Comparison of ENCODE assay signal across 1 cellular context in the genomic region with DNA sequence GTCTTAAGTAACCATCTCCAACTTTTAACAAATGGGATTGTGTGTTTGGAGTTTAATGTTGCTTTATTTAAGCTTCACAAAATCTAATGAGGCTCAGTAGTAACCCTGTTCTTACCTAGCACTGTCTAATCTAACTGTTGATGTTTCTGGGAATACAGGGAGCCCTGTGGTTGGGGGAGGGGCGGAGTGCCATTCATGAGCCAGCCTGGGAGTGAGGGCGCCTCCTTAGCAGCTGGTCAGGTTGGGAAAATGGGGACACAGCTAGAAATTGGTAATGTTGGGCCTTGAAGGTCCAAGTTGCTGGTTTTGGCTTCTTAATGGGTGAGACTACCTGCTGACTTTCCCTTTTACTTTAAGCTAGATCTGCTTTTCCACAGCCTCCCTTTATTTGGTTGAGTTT.
TF ChIP-seq lines count a peak whose summit lies in the region.

No MANE protein-coding gene starts in this region.

TF ChIP-seq in IMR-90, 13 proteins besides CTCF, POLR2A, EP300 and RAD21:
- TF ChIP-seq, protein P1, sequence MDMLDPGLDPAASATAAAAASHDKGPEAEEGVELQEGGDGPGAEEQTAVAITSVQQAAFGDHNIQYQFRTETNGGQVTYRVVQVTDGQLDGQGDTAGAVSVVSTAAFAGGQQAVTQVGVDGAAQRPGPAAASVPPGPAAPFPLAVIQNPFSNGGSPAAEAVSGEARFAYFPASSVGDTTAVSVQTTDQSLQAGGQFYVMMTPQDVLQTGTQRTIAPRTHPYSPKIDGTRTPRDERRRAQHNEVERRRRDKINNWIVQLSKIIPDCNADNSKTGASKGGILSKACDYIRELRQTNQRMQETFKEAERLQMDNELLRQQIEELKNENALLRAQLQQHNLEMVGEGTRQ (IDR thresholded peaks at IDR 0.05; ENCODE audit: low read depth, low read length) = no peak
- TF ChIP-seq, protein P2, sequence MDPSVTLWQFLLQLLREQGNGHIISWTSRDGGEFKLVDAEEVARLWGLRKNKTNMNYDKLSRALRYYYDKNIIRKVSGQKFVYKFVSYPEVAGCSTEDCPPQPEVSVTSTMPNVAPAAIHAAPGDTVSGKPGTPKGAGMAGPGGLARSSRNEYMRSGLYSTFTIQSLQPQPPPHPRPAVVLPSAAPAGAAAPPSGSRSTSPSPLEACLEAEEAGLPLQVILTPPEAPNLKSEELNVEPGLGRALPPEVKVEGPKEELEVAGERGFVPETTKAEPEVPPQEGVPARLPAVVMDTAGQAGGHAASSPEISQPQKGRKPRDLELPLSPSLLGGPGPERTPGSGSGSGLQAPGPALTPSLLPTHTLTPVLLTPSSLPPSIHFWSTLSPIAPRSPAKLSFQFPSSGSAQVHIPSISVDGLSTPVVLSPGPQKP (IDR thresholded peaks at IDR 0.05; ENCODE audit: borderline replicate concordance, low read depth, low read length) = no peak
- TF ChIP-seq BHLHE40 (IDR thresholded peaks at IDR 0.05; ENCODE audit: low read depth, low read length) = no peak
- no peak for TF ChIP-seq NFE2L2 (IDR thresholded peaks at IDR 0.05; ENCODE audit: low read depth, low read length)
- TF ChIP-seq MAFK (IDR thresholded peaks at IDR 0.05; ENCODE audit: low read depth, low read length) = no peak
- TF ChIP-seq RFX5 (IDR thresholded peaks at IDR 0.05; ENCODE audit: low read depth, low read length) = no peak
- TF ChIP-seq RCOR1 (IDR thresholded peaks at IDR 0.05; ENCODE audit: insufficient replicate concordance, low read length) = no peak
- TF ChIP-seq CHD1 (IDR thresholded peaks at IDR 0.05; ENCODE audit: low read depth, low read length) = no peak
- TF ChIP-seq MAZ (IDR thresholded peaks at IDR 0.05; ENCODE audit: borderline replicate concordance, low read depth, low read length) = no peak
